ENCODE assay signal across 10 cellular contexts in the genomic region with DNA sequence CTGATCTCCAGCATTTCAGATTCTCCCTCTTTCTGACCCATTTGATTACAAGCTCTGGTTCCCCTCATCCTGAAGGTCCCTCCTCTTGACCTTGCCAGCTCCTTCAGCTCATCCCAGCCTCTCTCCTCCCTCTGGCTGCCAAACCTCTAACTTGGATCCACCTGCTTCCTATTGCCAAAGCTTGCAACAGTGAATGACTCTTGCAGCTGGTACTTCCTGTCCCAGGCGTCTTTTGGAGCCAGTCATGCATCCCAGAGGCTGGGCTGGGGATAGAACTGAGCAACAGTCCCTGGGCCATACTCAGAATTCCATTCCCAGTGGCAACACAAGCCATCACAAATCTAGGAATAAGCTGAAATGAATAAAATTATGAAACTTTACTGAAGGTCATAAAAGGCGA. TPM values are rescaled to one million over a fixed set of nuclear protein-coding genes. Genes with fewer than 3 reads are reported as not detected.
DNase-seq lines count a peak whose midpoint lies in the region; ATAC-seq, FAIRE-seq and TF ChIP-seq lines count a peak whose summit lies in the region.
"Had no signal": no experiment of that assay in that cellular context is flagged by ENCODE, and none has a peak within 500 bp of the region (broad histone marks: within the 10 kb centered on the region; RNA-seq: fewer than 3 reads in every experiment).

No MANE protein-coding gene starts in this region.

- H3K27ac ChIP-seq in HL-60 (replicated peaks) = no peak overlapping the region
- H3K27ac ChIP-seq in ascending aorta = peak overlapping the region; percentile 6 to 25
- H3K27ac ChIP-seq in mesenchymal stem cell (ENCODE audit: low read length, poor library complexity, severe bottlenecking) = peak overlapping the region; percentile 23
- H3K27ac ChIP-seq in small intestine (ENCODE audit: low read depth in 1 of 2, low read length in 1 of 2) = no peak overlapping the region
- H3K27ac ChIP-seq: gastroesophageal sphincter had no signal

- FAIRE-seq in small intestine (lab: Jason Lieb, UNC) = no peak

- no peak for TF ChIP-seq CTCF in AG09309 (IDR thresholded peaks at IDR 0.05; ENCODE audit: control insufficient read depth, insufficient read depth, low read depth, low read length, missing control alignments)
- TF ChIP-seq CTCF in HL-60 (IDR thresholded peaks at IDR 0.05; ENCODE audit: insufficient read depth, low read length) = no peak
- TF ChIP-seq CTCF in ascending aorta (IDR thresholded peaks at IDR 0.05) = no peak

- H2AK5ac ChIP-seq in mesenchymal stem cell (ENCODE audit: low read length, severe bottlenecking) = no peak overlapping the region

- intact Hi-C loops in ascending aorta (cut with DNase I) = no loop called here

- H2AFZ ChIP-seq in mesenchymal stem cell (ENCODE audit: low read depth, low read length) = no peak overlapping the region

- H3K9ac ChIP-seq in mesenchymal stem cell (ENCODE audit: low read length) = no peak overlapping the region

- H2BK12ac ChIP-seq in mesenchymal stem cell (ENCODE audit: low read length in 2 of 2) = no peak overlapping the region

- no peak overlapping the region for H3K18ac ChIP-seq in mesenchymal stem cell (ENCODE audit: low read depth in 1 of 2, low read length in 2 of 2)

- peak; percentile 93 for DNase-seq in AG09309 (ENCODE audit: low read depth)
- peak; percentile 52 to 54 for DNase-seq in HL-60 (ENCODE audit: low read depth in 1 of 2, low spot score in 1 of 2)
- peak; percentile 10 to 76 for DNase-seq in ascending aorta (ENCODE audit: low spot score in 2 of 2)
- DNase-seq in mesenchymal stem cell = peak; percentile 24
- DNase-seq in NCI-H82 treated with DMSO at 0.1 percent for 48 hours (lab: John Stamatoyannopoulos, UW; ENCODE audit: unreplicated experiment) = no peak
- DNase-seq in small intestine = no peak

- ATAC-seq in HG02763 (IDR thresholded peaks at IDR 0.05; ENCODE audit: unreplicated experiment) (no peak), HG03457 (IDR thresholded peaks at IDR 0.05; ENCODE audit: unreplicated experiment) (no peak)
- ATAC-seq: gastroesophageal sphincter, K562 had no signal

- H3K36me3 ChIP-seq in ascending aorta (no peaks in the 10 kb centered on the region), mesenchymal stem cell (ENCODE audit: control insufficient read depth in 1 of 2, insufficient read depth in 2 of 2, low read depth in 1 of 2, low read length in 2 of 2) (no peaks in the 10 kb centered on the region), small intestine (ENCODE audit: control insufficient read depth in 2 of 2, insufficient read depth in 2 of 2, low read length in 2 of 2) (no peaks in the 10 kb centered on the region)
- H3K36me3 ChIP-seq: gastroesophageal sphincter had no signal

- no peaks in the 10 kb centered on the region for H3K79me1 ChIP-seq in mesenchymal stem cell (replicated peaks; ENCODE audit: low read length, poor library complexity, severe bottlenecking)

- no peak overlapping the region for H4K8ac ChIP-seq in mesenchymal stem cell (ENCODE audit: low read length)

- 50% methylated on average over 2 of the region's 2 CpGs for WGBS in mesenchymal stem cell
- WGBS in small intestine, 3 donors = 61 to 65% (median 62%) methylated on average over 2 of the region's 2 CpGs

- no peak overlapping the region for H3K23ac ChIP-seq in mesenchymal stem cell (ENCODE audit: low read length in 2 of 2)

- H2BK15ac ChIP-seq in mesenchymal stem cell (ENCODE audit: low read depth, poor library complexity, severe bottlenecking) = no peak overlapping the region

- H3K14ac ChIP-seq in mesenchymal stem cell (ENCODE audit: low read length in 2 of 2) = no peak overlapping the region

- no peak overlapping the region for H3K4ac ChIP-seq in mesenchymal stem cell (ENCODE audit: low read depth in 1 of 2, low read length in 2 of 2)

- no peaks in the 10 kb centered on the region for H3K9me3 ChIP-seq in ascending aorta
- no peaks in the 10 kb centered on the region for H3K9me3 ChIP-seq in mesenchymal stem cell (ENCODE audit: control insufficient read depth, low read length)
- no peaks in the 10 kb centered on the region for H3K9me3 ChIP-seq in small intestine (ENCODE audit: control insufficient read depth, low read depth)
- H3K9me3 ChIP-seq: gastroesophageal sphincter had no signal

- no peak overlapping the region for H2BK5ac ChIP-seq in mesenchymal stem cell (ENCODE audit: low read depth, low read length, poor library complexity, severe bottlenecking)

- H3K4me3 ChIP-seq in AG09309 (ENCODE audit: control insufficient read depth, low read depth, low read length) (no peak overlapping the region), HL-60 (replicated peaks; ENCODE audit: insufficient read depth, low read length) (no peak overlapping the region), ascending aorta (no peak overlapping the region), mesenchymal stem cell (ENCODE audit: insufficient read depth in 1 of 2, low read depth in 1 of 2, low read length in 2 of 2) (no peak overlapping the region), small intestine (ENCODE audit: low read depth in 1 of 2, low read length in 2 of 2) (no peak overlapping the region)
- H3K4me3 ChIP-seq: gastroesophageal sphincter, K562 had no signal

- no peak overlapping the region for H4K91ac ChIP-seq in mesenchymal stem cell (ENCODE audit: low read length)

- H3K27me3 ChIP-seq in HL-60 (ENCODE audit: insufficient read depth, poor library complexity, severe bottlenecking) (no peaks in the 10 kb centered on the region), ascending aorta (no peaks in the 10 kb centered on the region), mesenchymal stem cell (ENCODE audit: control insufficient read depth in 1 of 2, insufficient read depth in 1 of 2, low read length in 2 of 2) (peaks cover 0 to under 1% of the 10 kb centered on the region in 2 experiments), small intestine (ENCODE audit: control insufficient read depth in 2 of 2, insufficient read depth in 2 of 2, low read length in 2 of 2) (no peaks in the 10 kb centered on the region)
- H3K27me3 ChIP-seq: gastroesophageal sphincter had no signal

- no peak overlapping the region for H2BK120ac ChIP-seq in mesenchymal stem cell (ENCODE audit: low read depth, low read length)

- H3K4me1 ChIP-seq in ascending aorta (peaks cover 0 to 4% of the 10 kb centered on the region in 2 donors), mesenchymal stem cell (ENCODE audit: control insufficient read depth, insufficient read depth, low read depth, low read length) (peaks cover 2% of the 10 kb centered on the region), small intestine (ENCODE audit: control insufficient read depth in 2 of 2, insufficient read depth in 1 of 2, low read depth in 1 of 2, low read length in 1 of 2) (no peaks in the 10 kb centered on the region)
- H3K4me1 ChIP-seq: gastroesophageal sphincter had no signal

- no peak overlapping the region for H3K4me2 ChIP-seq in mesenchymal stem cell (ENCODE audit: low read length, poor library complexity, severe bottlenecking)

RNA-seq across cellular contexts. Expression of a gene that starts 27.7 kb away (rescaled TPM):
- 30.7 TPM for total RNA-seq in ascending aorta
- 20.4 TPM for polyA plus RNA-seq in mesenchymal stem cell (2013, experiment 1 of 2)
- polyA plus RNA-seq in mesenchymal stem cell (2013, experiment 2 of 2) = 20.7 TPM
- 1 to 10 TPM in 1 of 3 donors, under 1 TPM in 1, not detected in 1; 0.81 to 1.1 TPM for polyA plus RNA-seq in small intestine

Comparison
In these comparisons a context has a peak if more than half of its experiments do, and no peak if none do; other contexts are left out.
1. DNase-seq: peak in AG09309 (single experiment), HL-60 (2 of 2), ascending aorta (2 of 2) and mesenchymal stem cell (single experiment); none in NCI-H82 treated with DMSO at 0.1 percent for 48 hours (single experiment) and small intestine (single experiment).
2. H3K27ac ChIP-seq: peak in ascending aorta (2 of 2) and mesenchymal stem cell (single experiment); none in HL-60 (single experiment) and small intestine (0 of 2).